In the genomic region with DNA sequence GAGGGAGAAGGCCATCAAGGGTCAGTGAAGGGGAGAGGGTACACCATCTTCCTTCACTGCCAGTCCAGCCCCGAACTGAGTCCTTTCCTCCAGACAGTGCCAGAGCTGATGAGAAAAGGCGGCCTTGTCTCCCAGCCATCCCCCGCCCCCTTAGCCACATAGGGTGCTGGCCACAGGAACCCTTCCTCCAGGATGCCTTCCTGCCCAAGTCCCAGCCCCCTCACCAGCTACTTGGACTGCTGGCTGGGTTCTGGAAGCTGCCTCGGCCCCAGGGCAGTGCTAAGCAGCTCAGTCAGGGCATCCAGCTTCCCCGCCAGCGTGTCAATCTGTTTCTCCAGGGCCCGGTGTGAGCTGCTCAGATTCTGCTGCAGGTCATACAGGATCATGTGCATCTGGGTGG, we compare ENCODE assay signal across 22 cellular contexts. TPM values are rescaled to one million over a fixed set of nuclear protein-coding genes. Genes with fewer than 3 reads are reported as not detected.
DNase-seq lines count a peak whose midpoint lies in the region; ATAC-seq, FAIRE-seq and TF ChIP-seq lines count a peak whose summit lies in the region.
"Had no signal": no experiment of that assay in that cellular context is flagged by ENCODE, and none has a peak within 500 bp of the region (broad histone marks: within the 10 kb centered on the region; RNA-seq: fewer than 3 reads in every experiment).

No MANE protein-coding gene starts in this region.

- CTCF ChIA-PET in RWPE1 (lab: Yijun Ruan, JAX) = interaction anchor here (0.7 to 1.3 kb wide), 2 partner anchors 18 to 20 kb away, joined by 3 to 4 read pairs; no protein-coding TSS in a partner anchor

- H3K4me3 ChIP-seq in transverse colon (no peak overlapping the region), pancreas (no peak overlapping the region)
- H3K4me3 ChIP-seq: gastroesophageal sphincter, lung, tibial artery had no signal

- H3K27me3 ChIP-seq in transverse colon = no peaks in the 10 kb centered on the region
- H3K27me3 ChIP-seq in pancreas = no peaks in the 10 kb centered on the region
- H3K27me3 ChIP-seq: tibial artery had no signal

- H3K27ac Mint-ChIP-seq in activated naive CD4-positive, alpha-beta T cell treated with anti-CD3 and anti-CD28 coated beads, Interleukin-2, amount 50 U/mL, for 24 hours = peak overlapping the region; percentile 85
- H3K27ac Mint-ChIP-seq in chondrocyte (ENCODE audit: unreplicated experiment) = no peak overlapping the region

- H3K9me3 ChIP-seq in transverse colon (no peaks in the 10 kb centered on the region), pancreas (no peaks in the 10 kb centered on the region)
- H3K9me3 ChIP-seq: gastroesophageal sphincter, tibial artery had no signal

- H3K27ac ChIP-seq in RWPE1 (peak overlapping the region; percentile 95), transverse colon (peak overlapping the region in 3 of 4 donors; percentile 62 to 73 (median 71)), pancreas (no peak overlapping the region)
- H3K27ac ChIP-seq: gastroesophageal sphincter, tibial artery had no signal

- POLR2A ChIA-PET in RWPE1 (lab: Yijun Ruan, JAX; ENCODE audit: low non-redundant PET) = interaction anchor here (0.5 kb wide), 1 partner anchor 170 kb away, joined by 3 read pairs; no protein-coding TSS in a partner anchor

- FAIRE-seq in pancreas (lab: Jason Lieb, UNC) = no peak
- FAIRE-seq: HepG2 had no signal

- no peaks in the 10 kb centered on the region for H3K9me3 Mint-ChIP-seq in activated naive CD4-positive, alpha-beta T cell treated with anti-CD3 and anti-CD28 coated beads, Interleukin-2, amount 50 U/mL, for 24 hours
- no peaks in the 10 kb centered on the region for H3K9me3 Mint-ChIP-seq in chondrocyte (ENCODE audit: low read depth)
- H3K9me3 Mint-ChIP-seq: neural crest cell had no signal

- H3K4me1 ChIP-seq in transverse colon (peaks cover 8 to 66% (median 49%) of the 10 kb centered on the region in 4 donors), pancreas (no peaks in the 10 kb centered on the region)

- peaks cover 16% of the 10 kb centered on the region for H3K36me3 Mint-ChIP-seq in activated naive CD4-positive, alpha-beta T cell treated with anti-CD3 and anti-CD28 coated beads, Interleukin-2, amount 50 U/mL, for 24 hours
- peaks cover 3% of the 10 kb centered on the region for H3K36me3 Mint-ChIP-seq in chondrocyte (ENCODE audit: low read depth)

- in situ Hi-C loops in transverse colon (cut with MboI; ENCODE audit: low pct_ligation_motif_present in 1 of 4, low pct_unique_long_range_greater_than_20kb in 1 of 4, low sequenced_read_pairs in 3 of 4) = no loop called here

- DNase-seq in activated naive CD4-positive, alpha-beta T cell treated with anti-CD3 and anti-CD28 coated beads, Interleukin-2, amount 50 U/mL, for 16 hours = no peak
- DNase-seq in RWPE1 (ENCODE audit: low spot score) (no peak), chondrocyte (ENCODE audit: low spot score) (peak; percentile 56), transverse colon (no peak), HK-2 (ENCODE audit: unreplicated experiment) (no peak), pancreas (no peak)
- DNase-seq: DND-41; GOT3; NCI-H1048; NCI-H82; right cardiac atrium; Right ventricle myocardium superior; stimulated activated CD4-positive, alpha-beta T cell treated with anti-CD3 and anti-CD28 coated beads, Interleukin-1b, Interleukin-23, amount 100 ng/mL, for 48 hours; tibial artery had no signal

- H3K4me3 Mint-ChIP-seq in activated naive CD4-positive, alpha-beta T cell treated with anti-CD3 and anti-CD28 coated beads, Interleukin-2, amount 50 U/mL, for 24 hours = no peak overlapping the region
- H3K4me3 Mint-ChIP-seq in chondrocyte (ENCODE audit: unreplicated experiment) = no peak overlapping the region
- H3K4me3 Mint-ChIP-seq: neural crest cell had no signal

- intact Hi-C loops in transverse colon (cut with DNase I; ENCODE audit: low total_unique reads) (no loop called here), pancreas (cut with DNase I) (no loop called here)

- H3K36me3 ChIP-seq in transverse colon (no peaks in the 10 kb centered on the region), pancreas (no peaks in the 10 kb centered on the region)
- H3K36me3 ChIP-seq: gastroesophageal sphincter had no signal

- TF ChIP-seq CTCF in RWPE1 (conservative IDR thresholded peaks at IDR 0.05; ENCODE audit: low read depth) = no peak
- no peak for TF ChIP-seq CTCF in chondrocyte (IDR thresholded peaks at IDR 0.05)
- TF ChIP-seq CTCF in transverse colon (IDR thresholded peaks at IDR 0.05) = no peak
- TF ChIP-seq CTCF in pancreas (IDR thresholded peaks at IDR 0.05) = no peak

- no peaks in the 10 kb centered on the region for H3K27me3 Mint-ChIP-seq in activated naive CD4-positive, alpha-beta T cell treated with anti-CD3 and anti-CD28 coated beads, Interleukin-2, amount 50 U/mL, for 24 hours
- H3K27me3 Mint-ChIP-seq in chondrocyte (ENCODE audit: low read depth) = no peaks in the 10 kb centered on the region

- ATAC-seq in GM21390 (IDR thresholded peaks at IDR 0.05; ENCODE audit: unreplicated experiment) (no peak), pancreas (no peak)
- ATAC-seq: gastroesophageal sphincter, right cardiac atrium had no signal

- TF ChIP-seq EP300 in transverse colon (IDR thresholded peaks at IDR 0.05; ENCODE audit: low read depth) = no peak

- WGBS in transverse colon (ENCODE audit: low coverage in 1 of 2), 2 donors = 85% methylated on average over 7 of the region's 7 CpGs; no CpG with 5 or more reads in 1 of the 2 donors
- WGBS in pancreas, 2 donors = 73 to 77% methylated on average over 7 of the region's 7 CpGs

- TF ChIP-seq POLR2A in transverse colon (IDR thresholded peaks at IDR 0.05) = no peak

- peaks cover 56% of the 10 kb centered on the region for H3K4me1 Mint-ChIP-seq in activated naive CD4-positive, alpha-beta T cell treated with anti-CD3 and anti-CD28 coated beads, Interleukin-2, amount 50 U/mL, for 24 hours
- peaks cover 41% of the 10 kb centered on the region for H3K4me1 Mint-ChIP-seq in chondrocyte (ENCODE audit: low read depth)

RNA-seq across cellular contexts. Expression of gene SMG9, which starts 12.6 kb away (rescaled TPM):
- total RNA-seq in chondrocyte = 46.9 to 55.4 TPM (median 47.2 TPM) in 3 replicates
- total RNA-seq in transverse colon = 10 to 100 TPM in 3 of 4 donors, 1 to 10 TPM in 1; 4.1 to 68.7 (median 13.8) TPM
- total RNA-seq in pancreas = 10 to 100 TPM in 3 of 6 donors, 1 to 10 TPM in 3; 6.6 to 20.1 (median 10.5) TPM
- 10 to 100 TPM; 22.3 to 23.0 TPM for polyA plus RNA-seq in pancreas

RNA-seq across cellular contexts. Expression of gene KCNN4, which starts 13.5 kb away (rescaled TPM):
- 2.3 to 3.3 TPM (median 2.9 TPM) in 3 replicates for total RNA-seq in chondrocyte
- total RNA-seq in transverse colon = 10 to 100 TPM in 3 of 4 donors, not detected in 1; 26.5 to 72.2 (median 37.4) TPM
- total RNA-seq in pancreas = 1 to 10 TPM in 3 of 6 donors, under 1 TPM in 3; 0.43 to 2.6 (median 0.82) TPM
- polyA plus RNA-seq in pancreas = 1 to 10 TPM; 1.3 to 1.5 TPM

RNA-seq across cellular contexts. Expression of gene LYPD5, which starts 34.9 kb away (rescaled TPM):
- not detected in 3 replicates for total RNA-seq in chondrocyte
- total RNA-seq in transverse colon = 1 to 10 TPM in 3 of 4 donors, not detected in 1; 2.1 to 5.2 (median 2.6) TPM
- total RNA-seq in pancreas = 1 to 10 TPM in 1 of 6 donors, under 1 TPM in 5; 0.09 to 1.2 (median 0.24) TPM
- under 1 TPM; 0.42 to 0.49 TPM for polyA plus RNA-seq in pancreas
- total RNA-seq: HepG2, neural crest cell had no signal
- polyA plus RNA-seq: HepG2 had no signal

RNA-seq across cellular contexts. Expression of gene IRGC, which starts 51.4 kb away (rescaled TPM):
- not detected in 3 replicates for total RNA-seq in chondrocyte
- total RNA-seq in transverse colon = not detected
- not detected for total RNA-seq in pancreas
- not detected for polyA plus RNA-seq in pancreas
- total RNA-seq: activated CD8-positive, alpha-beta memory T cell treated with anti-CD3 and anti-CD28 coated beads for 36 hours; cerebellum; gastroesophageal sphincter; HepG2; lung; neural crest cell; right cardiac atrium; Right ventricle myocardium superior had no signal
- polyA plus RNA-seq: HepG2, lung, right cardiac atrium had no signal

RNA-seq across cellular contexts. Expression of gene ZNF283, which starts 59.8 kb away (rescaled TPM):
- 7.6 to 12.8 TPM (median 8.4 TPM) in 3 replicates for total RNA-seq in chondrocyte
- total RNA-seq in transverse colon = 100 to 1,000 TPM in 1 of 4 donors, 10 to 100 TPM in 3; 10.9 to 168 (median 17.8) TPM
- 1 to 10 TPM; 3.0 to 7.7 (median 3.9) TPM for total RNA-seq in pancreas
- polyA plus RNA-seq in pancreas = 1 to 10 TPM; 1.9 to 2.0 TPM

Comparison
In these comparisons a context has a peak if more than half of its experiments do, and no peak if none do; other contexts are left out.
1. H3K27ac ChIP-seq: peak in RWPE1 (single experiment) and transverse colon (3 of 4); none in pancreas (0 of 4).